Comparison of ENCODE assay signal across 8 cellular contexts in genomic region chr14:34715108-34715863, GRCh38. TPM values are rescaled to one million over a fixed set of nuclear protein-coding genes. Genes with fewer than 3 reads are reported as not detected.
DNase-seq lines count a peak whose midpoint lies in the region; ATAC-seq, FAIRE-seq and TF ChIP-seq lines count a peak whose summit lies in the region.

No MANE protein-coding gene starts in this region.

- peak overlapping the region; percentile 82 for H3K4me3 Mint-ChIP-seq in activated naive CD8-positive, alpha-beta T cell

- H3K4me2 ChIP-seq in SK-N-SH = peak overlapping the region; percentile 65

- TF ChIP-seq POLR2A in GM18505 (IDR thresholded peaks at IDR 0.05; ENCODE audit: borderline replicate concordance, extremely low read depth, insufficient read depth, insufficient read length) = no peak

- H3K79me2 ChIP-seq in SK-N-SH (ENCODE audit: insufficient read depth) = peaks cover 36% of the 10 kb centered on the region

- TF ChIP-seq EP300 in SK-N-SH (IDR thresholded peaks at IDR 0.05; ENCODE audit: borderline replicate concordance in 1 of 2, low read depth in 1 of 2, low read length in 1 of 2) = no peak

- H3K4me1 ChIP-seq in SK-N-SH (ENCODE audit: control insufficient read depth in 1 of 2, insufficient read depth in 2 of 2, low read depth in 1 of 2, low read length in 1 of 2) (peaks cover 23% of the 10 kb centered on the region in 2 experiments), kidney (ENCODE audit: control insufficient read depth in 1 of 2, insufficient read depth in 1 of 2, low read depth in 1 of 2, low read length in 2 of 2) (peaks cover 4 to 8% of the 10 kb centered on the region in 2 donors)

- 71% methylated on average over 9 of the region's 9 CpGs for WGBS in SK-N-SH (ENCODE audit: low lambda C conversion rate)

- no peak for DNase-seq in SK-N-SH
- no peak for DNase-seq in kidney
- DNase-seq in superior temporal gyrus (ENCODE audit: extremely low spot score) = peak; percentile 82

- H3K36me3 ChIP-seq in SK-N-SH (replicated peaks in 1 of 2; ENCODE audit: control insufficient read depth in 1 of 2, insufficient read depth in 2 of 2, low read length in 1 of 2) (peaks cover 9 to 15% of the 10 kb centered on the region in 2 experiments), kidney (ENCODE audit: control insufficient read depth in 1 of 2, insufficient read depth in 2 of 2, low read length in 2 of 2) (peaks cover 3 to 6% of the 10 kb centered on the region in 2 donors)

- no peaks in the 10 kb centered on the region for H3K27me3 ChIP-seq in SK-N-SH (ENCODE audit: insufficient read depth)

- H3K9me3 ChIP-seq in SK-N-SH = no peaks in the 10 kb centered on the region
- no peaks in the 10 kb centered on the region for H3K9me3 ChIP-seq in kidney (ENCODE audit: control insufficient read depth in 1 of 2, low read length in 2 of 2)

- H3K36me3 Mint-ChIP-seq in activated naive CD8-positive, alpha-beta T cell = peaks cover 7% of the 10 kb centered on the region

- TF ChIP-seq RAD21 in SK-N-SH (IDR thresholded peaks at IDR 0.05; ENCODE audit: low read length) = no peak

- peaks cover 35% of the 10 kb centered on the region for H3F3A ChIP-seq in SK-N-SH (replicated peaks; ENCODE audit: insufficient read depth)

- CTCF ChIA-PET in SK-N-SH (lab: Yijun Ruan, JAX) = interaction anchor here (3.7 kb wide), 1 partner anchor 43 kb away, joined by 24 read pairs; no protein-coding TSS in a partner anchor

- H3K4me3 ChIP-seq in SK-N-SH (ENCODE audit: low read depth in 2 of 2, low read length in 1 of 2) (peak overlapping the region; percentile 68 to 83), kidney (ENCODE audit: low read length in 2 of 2) (peak overlapping the region; percentile 61 to 80)

- ATAC-seq in SK-N-SH treated with all-trans-retinoic acid at 6 μM for 48 hours = no peak
- no peak for ATAC-seq in GM18505 (IDR thresholded peaks at IDR 0.05; ENCODE audit: unreplicated experiment)
- ATAC-seq in GM21717 (IDR thresholded peaks at IDR 0.05; ENCODE audit: unreplicated experiment) = no peak
- no peak for ATAC-seq in GM21576 (IDR thresholded peaks at IDR 0.05; ENCODE audit: unreplicated experiment)

- H3K9me3 Mint-ChIP-seq in activated naive CD8-positive, alpha-beta T cell (ENCODE audit: low read depth) = no peaks in the 10 kb centered on the region

- intact Hi-C loops in kidney (cut with DNase I) = no loop called here

- POLR2A ChIA-PET in SK-N-SH (lab: Yijun Ruan, JAX) = interaction anchor here (0.6 to 1.1 kb wide), 3 partner anchors 38 to 254 kb away, joined by 3 to 4 read pairs (median 3); no protein-coding TSS in a partner anchor

- peak overlapping the region; percentile 90 to 91 for H3K27ac ChIP-seq in SK-N-SH (ENCODE audit: low read depth in 2 of 2, low read length in 1 of 2)
- H3K27ac ChIP-seq in kidney (ENCODE audit: low read depth in 2 of 2, low read length in 2 of 2) = peak overlapping the region; percentile 56 to 94

- H4K20me1 ChIP-seq in SK-N-SH (ENCODE audit: insufficient read depth) = 0 out of 2 replicates have a peak, but pooled peaks cover 3% of the 10 kb centered on the region

- peaks cover 1% of the 10 kb centered on the region for H3K27me3 Mint-ChIP-seq in activated naive CD8-positive, alpha-beta T cell

- TF ChIP-seq CTCF in SK-N-SH (IDR thresholded peaks at IDR 0.05) = no peak
- TF ChIP-seq CTCF in kidney (IDR thresholded peaks at IDR 0.05; ENCODE audit: borderline replicate concordance, extremely low read depth, insufficient read depth) = no peak

- peak overlapping the region; percentile 69 for H2AFZ ChIP-seq in SK-N-SH (ENCODE audit: low read depth)

- no peaks in the 10 kb centered on the region for H3K9me2 ChIP-seq in SK-N-SH

- peak overlapping the region; percentile 83 for H3K27ac Mint-ChIP-seq in activated naive CD8-positive, alpha-beta T cell

- H3K9ac ChIP-seq in SK-N-SH (peak overlapping the region; percentile 88), kidney (ENCODE audit: low read length in 2 of 2) (peak overlapping the region; percentile 67 to 89)

- no peak for FAIRE-seq in kidney (lab: Jason Lieb, UNC)

- peaks cover 38% of the 10 kb centered on the region for H3K4me1 Mint-ChIP-seq in activated naive CD8-positive, alpha-beta T cell (ENCODE audit: low read depth)

TF ChIP-seq in SK-N-SH, 30 proteins besides CTCF, POLR2A, EP300 and RAD21:
- TF ChIP-seq POLR2AphosphoS5 (IDR thresholded peaks at IDR 0.05; ENCODE audit: low read depth, low read length) = no peak
- TF ChIP-seq YY1 (IDR thresholded peaks at IDR 0.05; ENCODE audit: low read depth) = no peak
- TF ChIP-seq EZH2phosphoT487 (IDR thresholded peaks at IDR 0.05; ENCODE audit: borderline replicate concordance, low read depth) = no peak
- TF ChIP-seq, protein P1, sequence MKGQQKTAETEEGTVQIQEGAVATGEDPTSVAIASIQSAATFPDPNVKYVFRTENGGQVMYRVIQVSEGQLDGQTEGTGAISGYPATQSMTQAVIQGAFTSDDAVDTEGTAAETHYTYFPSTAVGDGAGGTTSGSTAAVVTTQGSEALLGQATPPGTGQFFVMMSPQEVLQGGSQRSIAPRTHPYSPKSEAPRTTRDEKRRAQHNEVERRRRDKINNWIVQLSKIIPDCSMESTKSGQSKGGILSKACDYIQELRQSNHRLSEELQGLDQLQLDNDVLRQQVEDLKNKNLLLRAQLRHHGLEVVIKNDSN (IDR thresholded peaks at IDR 0.05; ENCODE audit: borderline replicate concordance, low read depth) = no peak
- TF ChIP-seq CHD2 (IDR thresholded peaks at IDR 0.05; ENCODE audit: low read length, partially characterized antibody) = no peak
- TF ChIP-seq, protein P2, sequence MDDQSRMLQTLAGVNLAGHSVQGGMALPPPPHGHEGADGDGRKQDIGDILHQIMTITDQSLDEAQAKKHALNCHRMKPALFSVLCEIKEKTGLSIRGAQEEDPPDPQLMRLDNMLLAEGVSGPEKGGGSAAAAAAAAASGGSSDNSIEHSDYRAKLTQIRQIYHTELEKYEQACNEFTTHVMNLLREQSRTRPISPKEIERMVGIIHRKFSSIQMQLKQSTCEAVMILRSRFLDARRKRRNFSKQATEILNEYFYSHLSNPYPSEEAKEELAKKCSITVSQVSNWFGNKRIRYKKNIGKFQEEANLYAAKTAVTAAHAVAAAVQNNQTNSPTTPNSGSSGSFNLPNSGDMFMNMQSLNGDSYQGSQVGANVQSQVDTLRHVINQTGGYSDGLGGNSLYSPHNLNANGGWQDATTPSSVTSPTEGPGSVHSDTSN (IDR thresholded peaks at IDR 0.05) = no peak
- no peak for TF ChIP-seq MEF2A (IDR thresholded peaks at IDR 0.05; ENCODE audit: borderline replicate concordance, low read depth)
- TF ChIP-seq FOXJ3 (CRISPR knock-in tag; IDR thresholded peaks at IDR 0.05) = no peak
- TF ChIP-seq RXRA (IDR thresholded peaks at IDR 0.05; ENCODE audit: borderline replicate concordance, low read depth) = no peak

TF ChIP-seq in SK-N-SH treated with all-trans-retinoic acid at 6 μM for 48 hours, 23 proteins besides CTCF, POLR2A, EP300 and RAD21 (continues in another document):
- no peak for TF ChIP-seq ISL1 (CRISPR knock-in tag; IDR thresholded peaks at IDR 0.05)
- TF ChIP-seq, protein P3, sequence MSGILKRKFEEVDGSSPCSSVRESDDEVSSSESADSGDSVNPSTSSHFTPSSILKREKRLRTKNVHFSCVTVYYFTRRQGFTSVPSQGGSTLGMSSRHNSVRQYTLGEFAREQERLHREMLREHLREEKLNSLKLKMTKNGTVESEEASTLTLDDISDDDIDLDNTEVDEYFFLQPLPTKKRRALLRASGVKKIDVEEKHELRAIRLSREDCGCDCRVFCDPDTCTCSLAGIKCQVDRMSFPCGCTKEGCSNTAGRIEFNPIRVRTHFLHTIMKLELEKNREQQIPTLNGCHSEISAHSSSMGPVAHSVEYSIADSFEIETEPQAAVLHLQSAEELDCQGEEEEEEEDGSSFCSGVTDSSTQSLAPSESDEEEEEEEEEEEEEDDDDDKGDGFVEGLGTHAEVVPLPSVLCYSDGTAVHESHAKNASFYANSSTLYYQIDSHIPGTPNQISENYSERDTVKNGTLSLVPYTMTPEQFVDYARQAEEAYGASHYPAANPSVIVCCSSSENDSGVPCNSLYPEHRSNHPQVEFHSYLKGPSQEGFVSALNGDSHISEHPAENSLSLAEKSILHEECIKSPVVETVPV (CRISPR knock-in tag; IDR thresholded peaks at IDR 0.05) = no peak
- TF ChIP-seq TOX (CRISPR knock-in tag; IDR thresholded peaks at IDR 0.05; ENCODE audit: borderline replicate concordance) = no peak
- TF ChIP-seq SNAI2 (CRISPR knock-in tag; IDR thresholded peaks at IDR 0.05) = no peak
- no peak for TF ChIP-seq ZFP3 (CRISPR knock-in tag; IDR thresholded peaks at IDR 0.05)
- TF ChIP-seq ZFP30 (CRISPR knock-in tag; IDR thresholded peaks at IDR 0.05) = no peak
- no peak for TF ChIP-seq RARB (CRISPR knock-in tag; IDR thresholded peaks at IDR 0.05)
- no peak for TF ChIP-seq OSR1 (CRISPR knock-in tag; IDR thresholded peaks at IDR 0.05)
- TF ChIP-seq, protein P4, sequence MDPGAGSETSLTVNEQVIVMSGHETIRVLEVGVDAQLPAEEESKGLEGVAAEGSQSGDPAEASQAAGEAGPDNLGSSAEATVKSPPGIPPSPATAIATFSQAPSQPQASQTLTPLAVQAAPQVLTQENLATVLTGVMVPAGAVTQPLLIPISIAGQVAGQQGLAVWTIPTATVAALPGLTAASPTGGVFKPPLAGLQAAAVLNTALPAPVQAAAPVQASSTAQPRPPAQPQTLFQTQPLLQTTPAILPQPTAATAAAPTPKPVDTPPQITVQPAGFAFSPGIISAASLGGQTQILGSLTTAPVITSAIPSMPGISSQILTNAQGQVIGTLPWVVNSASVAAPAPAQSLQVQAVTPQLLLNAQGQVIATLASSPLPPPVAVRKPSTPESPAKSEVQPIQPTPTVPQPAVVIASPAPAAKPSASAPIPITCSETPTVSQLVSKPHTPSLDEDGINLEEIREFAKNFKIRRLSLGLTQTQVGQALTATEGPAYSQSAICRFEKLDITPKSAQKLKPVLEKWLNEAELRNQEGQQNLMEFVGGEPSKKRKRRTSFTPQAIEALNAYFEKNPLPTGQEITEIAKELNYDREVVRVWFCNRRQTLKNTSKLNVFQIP (CRISPR knock-in tag; IDR thresholded peaks at IDR 0.05; ENCODE audit: borderline replicate concordance, low read depth) = no peak
- TF ChIP-seq TCF4 (CRISPR knock-in tag; IDR thresholded peaks at IDR 0.05; ENCODE audit: borderline replicate concordance) = no peak
- no peak for TF ChIP-seq ESRRG (CRISPR knock-in tag; IDR thresholded peaks at IDR 0.05)
- no peak for TF ChIP-seq PPARA (CRISPR knock-in tag; IDR thresholded peaks at IDR 0.05; ENCODE audit: borderline replicate concordance)

RNA-seq across cellular contexts. Expression of gene CFL2, which starts 0.9 kb away (rescaled TPM):
- polyA plus RNA-seq in SK-N-SH (2012; rRNA removed) (48.1 and 60.9 TPM in 2 replicates), kidney (ENCODE audit: insufficient read depth, low read depth, low replicate concordance) (56.3 TPM)
- polyA plus RNA-seq in SK-N-SH (2012; cell fraction: cytosol; rRNA removed) = 79.2 and 118 TPM in 2 replicates
- 11.8 and 30.0 TPM in 2 replicates for polyA plus RNA-seq in SK-N-SH (2012; cell fraction: nucleus; rRNA removed)
- total RNA-seq in kidney = 32.5 TPM
